Comparison of ENCODE assay signal across 13 cellular contexts in genomic region chr19:40542197-40542859, GRCh38. TPM values are rescaled to one million over a fixed set of nuclear protein-coding genes. Genes with fewer than 3 reads are reported as not detected.
DNase-seq lines count a peak whose midpoint lies in the region; ATAC-seq and TF ChIP-seq lines count a peak whose summit lies in the region.
"Had no signal": no experiment of that assay in that cellular context is flagged by ENCODE, and none has a peak within 500 bp of the region (broad histone marks: within the 10 kb centered on the region; RNA-seq: fewer than 3 reads in every experiment).

No MANE protein-coding gene starts in this region.

- intact Hi-C loops in right cardiac atrium (cut with DNase I) (loop anchor here in 1 of 4 donors (10.0 kb wide), 1 partner anchor 52 kb away; no protein-coding TSS in a partner anchor), tibial artery (cut with DNase I; ENCODE audit: low total_unique reads) (no loop called here)

- H3K27ac ChIP-seq in SK-N-SH (ENCODE audit: low read depth in 2 of 2, low read length in 1 of 2) = peak overlapping the region in 1 of 2 experiments; percentile 19; a peak in 1 of 4 replicates
- no peak overlapping the region for H3K27ac ChIP-seq in right cardiac atrium (ENCODE audit: low read length)
- H3K27ac ChIP-seq in tibial artery = peak overlapping the region; percentile 47 to 61
- no peak overlapping the region for H3K27ac ChIP-seq in tibial nerve

- H3K36me3 Mint-ChIP-seq in nephron progenitor cell (ENCODE audit: low read depth) (no peaks in the 10 kb centered on the region), T-cell (no peaks in the 10 kb centered on the region)

- peaks cover 58% of the 10 kb centered on the region for H3K27me3 Mint-ChIP-seq in nephron progenitor cell (ENCODE audit: low read depth, poor library complexity)
- H3K27me3 Mint-ChIP-seq in T-cell = peaks cover 7 to 10% of the 10 kb centered on the region in 2 donors

- no peaks in the 10 kb centered on the region for H4K20me1 ChIP-seq in SK-N-SH (ENCODE audit: insufficient read depth)

- H3K4me1 Mint-ChIP-seq in nephron progenitor cell (no peaks in the 10 kb centered on the region), T-cell (no peaks in the 10 kb centered on the region)

- H3K9me3 ChIP-seq in SK-N-SH = no peaks in the 10 kb centered on the region
- no peaks in the 10 kb centered on the region for H3K9me3 ChIP-seq in right cardiac atrium (ENCODE audit: control insufficient read depth, low read length)
- no peaks in the 10 kb centered on the region for H3K9me3 ChIP-seq in tibial artery
- H3K9me3 ChIP-seq in tibial nerve = peaks cover 0 to 9% (median 0%) of the 10 kb centered on the region in 4 donors

- ATAC-seq in right cardiac atrium (peak; percentile 83 to 93), T-cell (replicated peaks in 1 of 4) (no peak), HG03045 (IDR thresholded peaks at IDR 0.05; ENCODE audit: unreplicated experiment) (no peak)

- TF ChIP-seq EP300 in SK-N-SH (IDR thresholded peaks at IDR 0.05; ENCODE audit: borderline replicate concordance in 1 of 2, low read depth in 1 of 2, low read length in 1 of 2) (no peak), tibial nerve (IDR thresholded peaks at IDR 0.05) (no peak)

- TF ChIP-seq POLR2A in tibial nerve (IDR thresholded peaks at IDR 0.05) = no peak

- H3K79me2 ChIP-seq in SK-N-SH (ENCODE audit: insufficient read depth) = no peaks in the 10 kb centered on the region

- H3K4me3 Mint-ChIP-seq in nephron progenitor cell = no peak overlapping the region
- no peak overlapping the region for H3K4me3 Mint-ChIP-seq in T-cell

- WGBS in SK-N-SH (ENCODE audit: low lambda C conversion rate) = 57% methylated on average over 6 of the region's 6 CpGs
- WGBS in right cardiac atrium = 31% methylated on average over 6 of the region's 6 CpGs
- WGBS in tibial nerve, 2 donors = 63 to 69% methylated on average over 6 of the region's 6 CpGs

- no peak overlapping the region for H3K27ac Mint-ChIP-seq in nephron progenitor cell
- H3K27ac Mint-ChIP-seq in T-cell = no peak overlapping the region

- no peaks in the 10 kb centered on the region for H3K9me2 ChIP-seq in SK-N-SH

- CTCF ChIA-PET in SK-N-SH (lab: Yijun Ruan, JAX) (interaction anchor here (2.7 to 3.4 kb wide), 2 partner anchors 10 to 92 kb away, joined by 14 to 15 read pairs; no protein-coding TSS in a partner anchor), T-cell (lab: Charles Lee) (interaction anchor here (0.6 to 0.7 kb wide), 5 partner anchors 23 to 1106 kb away, joined by 3 to 7 read pairs (median 3); no protein-coding TSS in a partner anchor)

- H3K4me3 ChIP-seq in SK-N-SH (ENCODE audit: low read depth in 2 of 2, low read length in 1 of 2) (no peak overlapping the region), right cardiac atrium (ENCODE audit: low read length) (no peak overlapping the region), tibial artery (no peak overlapping the region), tibial nerve (no peak overlapping the region)

- H3K27me3 ChIP-seq in SK-N-SH (ENCODE audit: insufficient read depth) = no peaks in the 10 kb centered on the region
- H3K27me3 ChIP-seq in right cardiac atrium (ENCODE audit: control insufficient read depth, insufficient read depth) = no peaks in the 10 kb centered on the region
- no peaks in the 10 kb centered on the region for H3K27me3 ChIP-seq in tibial artery
- H3K27me3 ChIP-seq in tibial nerve = no peaks in the 10 kb centered on the region

- H3K9me3 Mint-ChIP-seq in nephron progenitor cell = peaks cover 10% of the 10 kb centered on the region
- H3K9me3 Mint-ChIP-seq in T-cell = no peaks in the 10 kb centered on the region

- H3K9ac ChIP-seq in SK-N-SH = no peak overlapping the region

- no peak overlapping the region for H3K4me2 ChIP-seq in SK-N-SH

- POLR2A ChIA-PET in SK-N-SH (lab: Yijun Ruan, JAX) = interaction anchor here (1.2 kb wide), 1 partner anchor 57 kb away, joined by 3 read pairs; no protein-coding TSS in a partner anchor
- POLR2A ChIA-PET in T-cell (lab: Charles Lee) = no interaction called here

- TF ChIP-seq CTCF in SK-N-SH (IDR thresholded peaks at IDR 0.05) (no peak), tibial artery (IDR thresholded peaks at IDR 0.05) (no peak), nephron progenitor cell (IDR thresholded peaks at IDR 0.05) (no peak), tibial nerve (IDR thresholded peaks at IDR 0.05) (no peak)

- peaks cover 0 to 13% of the 10 kb centered on the region in 2 experiments; a peak in 1 of 4 replicates for H3K4me1 ChIP-seq in SK-N-SH (ENCODE audit: control insufficient read depth in 1 of 2, insufficient read depth in 2 of 2, low read depth in 1 of 2, low read length in 1 of 2)
- H3K4me1 ChIP-seq in right cardiac atrium (ENCODE audit: control insufficient read depth, insufficient read depth, low read length) = no peaks in the 10 kb centered on the region
- H3K4me1 ChIP-seq in tibial artery = peaks cover 0 to 26% (median 16%) of the 10 kb centered on the region in 4 donors
- peaks cover 0 to 5% (median 0%) of the 10 kb centered on the region in 4 donors for H3K4me1 ChIP-seq in tibial nerve

- H2AFZ ChIP-seq in SK-N-SH (ENCODE audit: low read depth) = no peak overlapping the region

- no peak for TF ChIP-seq RAD21 in SK-N-SH (IDR thresholded peaks at IDR 0.05; ENCODE audit: low read length)

- no peaks in the 10 kb centered on the region for H3K36me3 ChIP-seq in SK-N-SH (replicated peaks in 1 of 2; ENCODE audit: control insufficient read depth in 1 of 2, insufficient read depth in 2 of 2, low read length in 1 of 2)
- H3K36me3 ChIP-seq in tibial artery = no peaks in the 10 kb centered on the region
- H3K36me3 ChIP-seq in tibial nerve = peaks cover 0 to 13% (median 0%) of the 10 kb centered on the region in 3 donors

- no peaks in the 10 kb centered on the region for H3F3A ChIP-seq in SK-N-SH (replicated peaks; ENCODE audit: insufficient read depth)

- DNase-seq in LHCN-M2 (ENCODE audit: low read depth) (peak; percentile 49), SK-N-SH (peak; percentile 60), right cardiac atrium (peak; percentile 84 to 95 (median 94)), tibial artery (peak; percentile 48 to 93), nephron progenitor cell (no peak), T-cell (no peak), tibial nerve (ENCODE audit: low spot score in 2 of 2) (no peak)
- DNase-seq: activated CD4-positive, CD25-positive, alpha-beta regulatory T cell; activated effector memory CD4-positive, alpha-beta T cell treated with anti-CD3 and anti-CD28 coated beads, Interleukin-2, amount 50 U/mL, for 16 hours; cortex of kidney; H7; RPMI8226 had no signal

TF ChIP-seq in SK-N-SH, 30 proteins besides CTCF, POLR2A, EP300 and RAD21:
- TF ChIP-seq POLR2AphosphoS5 (IDR thresholded peaks at IDR 0.05; ENCODE audit: low read depth, low read length) (no peak), USF1 (IDR thresholded peaks at IDR 0.05; ENCODE audit: borderline replicate concordance, low read depth) (peak; percentile 52; the same call in 1 of the 2 replicates), PBX3 (IDR thresholded peaks at IDR 0.05) (no peak)

RNA-seq across cellular contexts. Expression of gene SHKBP1, which starts 34.3 kb away (rescaled TPM):
- total RNA-seq in LHCN-M2 (2014; rRNA removed) = 63.5 and 85.6 TPM in 2 replicates
- polyA plus RNA-seq in LHCN-M2 (2012) = 89.2 TPM
- 49.1 and 62.7 TPM in 2 replicates for polyA plus RNA-seq in SK-N-SH (2012; rRNA removed)
- polyA plus RNA-seq in SK-N-SH (2012; cell fraction: cytosol; rRNA removed) = 18.1 and 37.6 TPM in 2 replicates
- 93.4 and 94.6 TPM in 2 replicates for polyA plus RNA-seq in SK-N-SH (2012; cell fraction: nucleus; rRNA removed)
- 10 to 100 TPM; 19.7 to 23.0 (median 20.4) TPM for total RNA-seq in right cardiac atrium
- 22.8 TPM for polyA plus RNA-seq in right cardiac atrium
- 100 to 1,000 TPM; 117 to 153 (median 142) TPM for total RNA-seq in T-cell
- 100 to 1,000 TPM in 1 of 4 donors, 10 to 100 TPM in 3; 40.8 to 129 (median 51.2) TPM for total RNA-seq in tibial nerve

RNA-seq across cellular contexts. Expression of gene LTBP4, which starts 58.8 kb away (rescaled TPM):
- total RNA-seq in LHCN-M2 (2014; rRNA removed) (5.0 and 7.3 TPM in 2 replicates), right cardiac atrium (100 to 1,000 TPM; 307 to 473 (median 324) TPM), T-cell (100 to 1,000 TPM in 4 of 5 donors, 10 to 100 TPM in 1; 90.9 to 215 (median 160) TPM), tibial nerve (1,000 to 10,000 TPM in 2 of 4 donors, 100 to 1,000 TPM in 2; 851 to 1,504 (median 1,156) TPM)
- 3.4 TPM for polyA plus RNA-seq in LHCN-M2 (2012)
- polyA plus RNA-seq in SK-N-SH (2012; rRNA removed) (15.9 and 24.8 TPM in 2 replicates), right cardiac atrium (216 TPM)
- 6.8 and 12.4 TPM in 2 replicates for polyA plus RNA-seq in SK-N-SH (2012; cell fraction: cytosol; rRNA removed)
- polyA plus RNA-seq in SK-N-SH (2012; cell fraction: nucleus; rRNA removed) = 185 and 324 TPM in 2 replicates

Comparison
In these comparisons a context has a peak if more than half of its experiments do, and no peak if none do; other contexts are left out.
1. DNase-seq: peak in LHCN-M2 (single experiment), SK-N-SH (single experiment), right cardiac atrium (3 of 3) and tibial artery (2 of 2); none in nephron progenitor cell (single experiment), T-cell (0 of 34) and tibial nerve (0 of 2).
2. H3K27ac ChIP-seq: peak in tibial artery (2 of 2); none in right cardiac atrium (single experiment) and tibial nerve (0 of 4).
3. ATAC-seq: peak in right cardiac atrium (2 of 2); none in T-cell (0 of 4) and HG03045 (single experiment).
4. RNA of gene LTBP4, which starts 58.8 kb away (total RNA-seq): 851 to 1,504 TPM in tibial nerve, 307 to 473 TPM in right cardiac atrium and 90.9 to 215 TPM in T-cell; 5.0 to 7.3 TPM in LHCN-M2; every median in the first group is over 10 times any median in the second.